In genomic region chr6:168536196-168536595, GRCh38 we compare ENCODE assay signal across 16 cellular contexts.
DNase-seq lines count a peak whose midpoint lies in the region; ATAC-seq, FAIRE-seq and TF ChIP-seq lines count a peak whose summit lies in the region.
"Had no signal": no experiment of that assay in that cellular context is flagged by ENCODE, and none has a peak within 500 bp of the region (broad histone marks: within the 10 kb centered on the region; RNA-seq: fewer than 3 reads in every experiment).

No MANE protein-coding gene starts in this region.

- no peak overlapping the region for H3K4me2 ChIP-seq in HepG2 (ENCODE audit: low read depth, low read length)
- H3K4me2 ChIP-seq: KMS-11 had no signal

- H3K4me3 ChIP-seq in HepG2 (replicated peaks in 1 of 3; ENCODE audit: insufficient read depth in 1 of 3, low read depth in 2 of 3, low read length in 3 of 3) = no peak overlapping the region
- H3K4me3 ChIP-seq in right lobe of liver = no peak overlapping the region
- no peak overlapping the region for H3K4me3 ChIP-seq in naive thymus-derived CD4-positive, alpha-beta T cell (ENCODE audit: low read length)
- H3K4me3 ChIP-seq in stomach = no peak overlapping the region
- H3K4me3 ChIP-seq: MG63 had no signal

- no peak overlapping the region for H3K27ac ChIP-seq in HepG2 (ENCODE audit: extremely low read length, insufficient read depth, low read length)
- no peak overlapping the region for H3K27ac ChIP-seq in right lobe of liver
- no peak overlapping the region for H3K27ac ChIP-seq in naive thymus-derived CD4-positive, alpha-beta T cell (ENCODE audit: low read depth, low read length)
- H3K27ac ChIP-seq in stomach = peak overlapping the region in 4 of 5 donors; percentile 64 to 84 (median 69)
- H3K27ac ChIP-seq: KMS-11 had no signal

- no peaks in the 10 kb centered on the region for H3K79me2 ChIP-seq in HepG2 (ENCODE audit: insufficient read depth, low read length)

- peaks cover 2 to 30% (median 15%) of the 10 kb centered on the region in 5 donors for H3K27me3 Mint-ChIP-seq in naive thymus-derived CD4-positive, alpha-beta T cell

- H3K27ac Mint-ChIP-seq in naive thymus-derived CD4-positive, alpha-beta T cell = no peak overlapping the region

- H3K4me1 ChIP-seq in HepG2 (ENCODE audit: insufficient read depth, low read length) = no peaks in the 10 kb centered on the region
- no peaks in the 10 kb centered on the region for H3K4me1 ChIP-seq in right lobe of liver
- H3K4me1 ChIP-seq in naive thymus-derived CD4-positive, alpha-beta T cell (ENCODE audit: control insufficient read depth in 2 of 2, insufficient read depth in 2 of 2, low read length in 2 of 2) = no peaks in the 10 kb centered on the region
- peaks cover 0 to 74% (median 24%) of the 10 kb centered on the region in 4 donors for H3K4me1 ChIP-seq in stomach
- H3K4me1 ChIP-seq: Caco-2 had no signal

- 4% methylated on average over 4 of the region's 7 CpGs for WGBS in HepG2 (ENCODE audit: low lambda C conversion rate)
- WGBS in right lobe of liver (ENCODE audit: insufficient coverage, low coverage, low lambda C conversion rate, missing lambda C conversion rate) = no CpG with 5 or more reads among the region's 7 CpGs
- WGBS in stomach, 5 donors = 67 to 90% (median 85%) methylated on average over 6 to 7 of the region's 7 CpGs

- no peak for TF ChIP-seq RAD21 in HepG2 (CRISPR knock-in tag; IDR thresholded peaks at IDR 0.05)

- H3K27me3 ChIP-seq in HepG2 (ENCODE audit: control insufficient read depth in 1 of 2, insufficient read depth in 2 of 2, low read length in 2 of 2) (peaks cover 28 to 73% of the 10 kb centered on the region in 2 experiments), right lobe of liver (no peaks in the 10 kb centered on the region), stomach (no peaks in the 10 kb centered on the region)
- no peaks in the 10 kb centered on the region for H3K27me3 ChIP-seq in naive thymus-derived CD4-positive, alpha-beta T cell (ENCODE audit: control insufficient read depth in 2 of 2, insufficient read depth in 2 of 2, low read length in 2 of 2)
- H3K27me3 ChIP-seq: MG63 had no signal

- intact Hi-C loops in HepG2 (cut with micrococcal nuclease; ENCODE audit: unreplicated experiment) (no loop called here), right lobe of liver (cut with DNase I) (no loop called here), stomach (cut with DNase I; ENCODE audit: low total_unique reads) (no loop called here)
- intact Hi-C loops in naive thymus-derived CD4-positive, alpha-beta T cell (cut with micrococcal nuclease) = no loop called here

- no TSS peak for BruUV-seq in HepG2 (replicated peaks; lab: Mats Ljungman, UMichigan)

- no peak for TF ChIP-seq CTCF in HepG2 (CRISPR knock-in tag; IDR thresholded peaks at IDR 0.05)
- TF ChIP-seq CTCF in right lobe of liver (IDR thresholded peaks at IDR 0.05) = no peak
- no peak for TF ChIP-seq CTCF in stomach (IDR thresholded peaks at IDR 0.05)

- H3K4me3 Mint-ChIP-seq in naive thymus-derived CD4-positive, alpha-beta T cell = no peak overlapping the region

- H3K9me3 ChIP-seq in HepG2 (ENCODE audit: low read length) (no peaks in the 10 kb centered on the region), right lobe of liver (no peaks in the 10 kb centered on the region), stomach (no peaks in the 10 kb centered on the region)
- H3K9me3 ChIP-seq in naive thymus-derived CD4-positive, alpha-beta T cell (ENCODE audit: control insufficient read depth in 2 of 3, low read length in 3 of 3) = no peaks in the 10 kb centered on the region
- H3K9me3 ChIP-seq: Caco-2, MG63 had no signal

- TF ChIP-seq POLR2A in HepG2 (IDR thresholded peaks at IDR 0.05; ENCODE audit: insufficient read depth in 1 of 2, low read depth in 2 of 2, low read length in 2 of 2) = no peak
- no peak for TF ChIP-seq POLR2A in right lobe of liver (IDR thresholded peaks at IDR 0.05)
- no peak for TF ChIP-seq POLR2A in stomach (IDR thresholded peaks at IDR 0.05)

- TF ChIP-seq EP300 in HepG2 (IDR thresholded peaks at IDR 0.05; ENCODE audit: low read depth in 2 of 2, low read length in 2 of 2) (no peak), HepG2 (CRISPR knock-in tag; IDR thresholded peaks at IDR 0.05; ENCODE audit: borderline replicate concordance) (no peak), stomach (IDR thresholded peaks at IDR 0.05) (no peak)

- POLR2A ChIA-PET in HepG2 (lab: Yijun Ruan, JAX) = no interaction called here
- POLR2A ChIA-PET in naive thymus-derived CD4-positive, alpha-beta T cell (lab: Charles Lee) = no interaction called here

- H3K36me3 ChIP-seq in HepG2 (replicated peaks in 1 of 2; ENCODE audit: control insufficient read depth in 1 of 2, insufficient read depth in 2 of 2, low read length in 2 of 2) (no peaks in the 10 kb centered on the region), right lobe of liver (no peaks in the 10 kb centered on the region), stomach (no peaks in the 10 kb centered on the region)
- H3K36me3 ChIP-seq in naive thymus-derived CD4-positive, alpha-beta T cell (ENCODE audit: control insufficient read depth in 2 of 3, insufficient read depth in 3 of 3, low read length in 3 of 3) = no peaks in the 10 kb centered on the region
- H3K36me3 ChIP-seq: MG63 had no signal

- H2AFZ ChIP-seq in HepG2 (ENCODE audit: low read length) = no peak overlapping the region

- H3K4me1 Mint-ChIP-seq in naive thymus-derived CD4-positive, alpha-beta T cell = no peaks in the 10 kb centered on the region

- FAIRE-seq in HepG2 (lab: Jason Lieb, UNC) = no peak

- in situ Hi-C loops in HepG2 (cut with HindIII; ENCODE audit: extremely low pct_ligation_motif_present, low pct_unique_long_range_greater_than_20kb) = no loop called here

- H3K36me3 Mint-ChIP-seq in naive thymus-derived CD4-positive, alpha-beta T cell = no peaks in the 10 kb centered on the region

- no peaks in the 10 kb centered on the region for H3K9me3 Mint-ChIP-seq in naive thymus-derived CD4-positive, alpha-beta T cell

- CTCF ChIA-PET in HepG2 (lab: Yijun Ruan, JAX; ENCODE audit: low intra/inter-chr PET ratio, low total read pairs) = no interaction called here
- CTCF ChIA-PET in naive thymus-derived CD4-positive, alpha-beta T cell (lab: Charles Lee) = no interaction called here

- no peak for DNase-seq in HepG2 (ENCODE audit: low spot score)
- DNase-seq in right lobe of liver = no peak
- no peak for DNase-seq in naive thymus-derived CD4-positive, alpha-beta T cell
- no peak for DNase-seq in stomach
- no peak for DNase-seq in OCI-M1 (lab: John Stamatoyannopoulos, UW)
- DNase-seq in stimulated activated naive CD8-positive, alpha-beta T cell treated with anti-CD3 and anti-CD28 coated beads, Interleukin-15, Interleukin-2, amounts not matched to agents 100 U/mL and 50 U/mL, for 24 hours = no peak
- DNase-seq: AML-193, Caco-2, DMS53, MG63, NCI-H1105, NCI-H187, NCI-H446 treated with DMSO at 0.1 percent for 48 hours, NCI-H774 had no signal

- no peaks in the 10 kb centered on the region for H4K20me1 ChIP-seq in HepG2 (ENCODE audit: insufficient read depth, low read length)

- no peak overlapping the region for H3K9ac ChIP-seq in HepG2 (ENCODE audit: insufficient read depth, low read depth, low read length)
- H3K9ac ChIP-seq: KMS-11 had no signal

- ATAC-seq in HepG2 = peak; percentile 17; the same call in 1 of the 3 replicates
- no peak for ATAC-seq in right lobe of liver
- ATAC-seq in naive thymus-derived CD4-positive, alpha-beta T cell = peak; percentile 19
- ATAC-seq in stimulated activated naive CD8-positive, alpha-beta T cell treated with anti-CD3 and anti-CD28 coated beads, Interleukin-15, Interleukin-2, amounts not matched to agents 100 U/mL and 50 U/mL, for 24 hours = no peak
- ATAC-seq in HG02678 (IDR thresholded peaks at IDR 0.05; ENCODE audit: unreplicated experiment) = no peak

TF ChIP-seq in HepG2, 621 proteins besides CTCF, POLR2A, EP300 and RAD21:
- TF ChIP-seq ZNF629 (CRISPR knock-in tag; conservative IDR thresholded peaks at IDR 0.05) (no peak), ZNF232 (CRISPR knock-in tag; IDR thresholded peaks at IDR 0.05; ENCODE audit: borderline replicate concordance) (no peak), MXI1 (IDR thresholded peaks at IDR 0.05; ENCODE audit: borderline replicate concordance, low read depth, low read length) (no peak), NAIF1 (CRISPR knock-in tag; IDR thresholded peaks at IDR 0.05; ENCODE audit: borderline replicate concordance) (no peak), NCOA5 (CRISPR knock-in tag; IDR thresholded peaks at IDR 0.05) (no peak), ZZZ3 (CRISPR knock-in tag; IDR thresholded peaks at IDR 0.05; ENCODE audit: borderline replicate concordance) (no peak), ZNF724P (CRISPR knock-in tag; IDR thresholded peaks at IDR 0.05; ENCODE audit: borderline replicate concordance) (no peak), PAWR (CRISPR knock-in tag; IDR thresholded peaks at IDR 0.05; ENCODE audit: borderline replicate concordance) (no peak)
- TF ChIP-seq, protein P1, sequence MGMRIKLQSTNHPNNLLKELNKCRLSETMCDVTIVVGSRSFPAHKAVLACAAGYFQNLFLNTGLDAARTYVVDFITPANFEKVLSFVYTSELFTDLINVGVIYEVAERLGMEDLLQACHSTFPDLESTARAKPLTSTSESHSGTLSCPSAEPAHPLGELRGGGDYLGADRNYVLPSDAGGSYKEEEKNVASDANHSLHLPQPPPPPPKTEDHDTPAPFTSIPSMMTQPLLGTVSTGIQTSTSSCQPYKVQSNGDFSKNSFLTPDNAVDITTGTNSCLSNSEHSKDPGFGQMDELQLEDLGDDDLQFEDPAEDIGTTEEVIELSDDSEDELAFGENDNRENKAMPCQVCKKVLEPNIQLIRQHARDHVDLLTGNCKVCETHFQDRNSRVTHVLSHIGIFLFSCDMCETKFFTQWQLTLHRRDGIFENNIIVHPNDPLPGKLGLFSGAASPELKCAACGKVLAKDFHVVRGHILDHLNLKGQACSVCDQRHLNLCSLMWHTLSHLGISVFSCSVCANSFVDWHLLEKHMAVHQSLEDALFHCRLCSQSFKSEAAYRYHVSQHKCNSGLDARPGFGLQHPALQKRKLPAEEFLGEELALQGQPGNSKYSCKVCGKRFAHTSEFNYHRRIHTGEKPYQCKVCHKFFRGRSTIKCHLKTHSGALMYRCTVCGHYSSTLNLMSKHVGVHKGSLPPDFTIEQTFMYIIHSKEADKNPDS (CRISPR knock-in tag; IDR thresholded peaks at IDR 0.05) = no peak

Comparison
In these comparisons a context has a peak if more than half of its experiments do, and no peak if none do; other contexts are left out.
1. ATAC-seq: peak in HepG2 (single experiment) and naive thymus-derived CD4-positive, alpha-beta T cell (single experiment); none in right lobe of liver (0 of 4), stimulated activated naive CD8-positive, alpha-beta T cell treated with anti-CD3 and anti-CD28 coated beads, Interleukin-15, Interleukin-2, amounts not matched to agents 100 U/mL and 50 U/mL, for 24 hours (single experiment) and HG02678 (single experiment).
2. H3K27ac ChIP-seq: peak in stomach (4 of 5); none in HepG2 (single experiment), right lobe of liver (0 of 3) and naive thymus-derived CD4-positive, alpha-beta T cell (single experiment).